Comparison of ENCODE assay signal across 8 cellular contexts in the genomic region with DNA sequence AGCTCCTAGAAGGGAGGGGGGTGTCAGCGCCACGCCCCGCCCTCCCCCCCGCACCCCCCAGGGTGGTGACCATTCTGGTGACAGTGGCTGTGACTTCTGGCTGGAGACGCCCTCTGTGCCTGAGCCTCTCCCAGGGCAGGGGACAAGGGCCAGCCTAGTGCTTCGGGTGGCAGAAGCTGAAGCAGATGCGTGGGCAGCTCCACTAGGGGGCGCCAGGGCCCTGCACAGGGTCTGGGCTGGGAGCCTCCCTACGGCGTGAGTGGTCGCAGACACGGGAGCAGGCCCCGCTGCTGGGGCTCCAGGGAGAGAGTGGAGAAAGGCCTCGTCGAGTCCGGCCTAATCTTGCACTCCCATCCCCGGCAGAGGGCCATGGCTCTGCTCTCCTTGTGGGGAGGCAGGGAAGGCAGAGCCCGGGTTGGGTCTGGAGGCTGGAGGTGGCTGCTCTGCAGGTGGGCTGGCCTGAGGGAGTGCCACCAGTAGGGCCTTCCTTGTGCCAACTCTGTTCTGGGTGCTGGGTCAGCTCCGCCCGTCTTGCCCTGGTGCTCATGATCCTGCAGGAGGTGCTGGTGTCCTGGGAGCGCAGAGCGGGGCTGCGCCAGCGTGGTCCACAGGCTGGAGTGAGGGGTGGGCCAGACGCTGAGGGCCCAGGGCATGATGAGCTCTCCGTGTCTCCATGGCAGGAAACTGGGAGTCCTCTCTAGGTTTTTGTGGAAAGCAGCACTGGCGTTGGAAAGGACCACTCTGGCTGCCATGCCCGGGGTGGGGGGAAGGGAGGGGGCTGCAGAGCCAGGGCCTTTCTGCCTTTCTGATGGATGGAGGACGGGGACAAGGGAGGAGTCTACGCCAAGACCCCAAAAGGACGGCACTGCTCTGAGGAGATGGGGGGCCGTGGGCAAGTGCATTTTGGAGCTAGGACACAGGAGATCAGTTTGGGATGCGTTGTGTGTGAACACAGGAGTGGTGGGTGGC. TPM values are rescaled to one million over a fixed set of nuclear protein-coding genes. Genes with fewer than 3 reads are reported as not detected.
DNase-seq lines count a peak whose midpoint lies in the region; ATAC-seq, FAIRE-seq and TF ChIP-seq lines count a peak whose summit lies in the region.

No MANE protein-coding gene starts in this region.

- H3F3A ChIP-seq in GM23248 (ENCODE audit: insufficient read depth) (no peaks in the 10 kb centered on the region), PC-9 (ENCODE audit: insufficient read depth, low read depth) (peaks cover 6% of the 10 kb centered on the region; the same call in 1 of the 2 replicates)

- H3K27me3 ChIP-seq in A673 (replicated peaks; ENCODE audit: insufficient read depth, low read depth, low read length, poor library complexity) = no peaks in the 10 kb centered on the region
- H3K27me3 ChIP-seq in GM23248 (replicated peaks; ENCODE audit: insufficient read depth) = no peaks in the 10 kb centered on the region
- H3K27me3 ChIP-seq in PC-9 (ENCODE audit: insufficient read depth, low read depth) = no peaks in the 10 kb centered on the region
- no peaks in the 10 kb centered on the region for H3K27me3 ChIP-seq in gastroesophageal sphincter
- no peaks in the 10 kb centered on the region for H3K27me3 ChIP-seq in small intestine (ENCODE audit: control insufficient read depth in 2 of 2, insufficient read depth in 2 of 2, low read length in 2 of 2)

- FAIRE-seq in small intestine (lab: Jason Lieb, UNC) = no peak

- CTCF ChIA-PET in A673 (lab: Charles Lee) (interaction anchor here (0.5 to 4.1 kb wide), 7 partner anchors 10 to 1151 kb away, joined by 3 to 23 read pairs (median 4); no protein-coding TSS in a partner anchor), PC-9 (lab: Charles Lee) (interaction anchor here (0.6 to 3.2 kb wide), 11 partner anchors 18 to 305 kb away, joined by 3 to 18 read pairs (median 5); a partner anchor contains a TSS)

- DNase-seq in A673 (ENCODE audit: low spot score) (peak; percentile 72), GM23248 (peak; percentile 61), PC-9 (peak in 1 of 2 experiments; percentile 58), small intestine (peak; percentile 72), omental fat pad (ENCODE audit: low spot score) (no peak)
- peak; percentile 82 to 85 for DNase-seq in activated T-cell treated with anti-CD3 and anti-CD28 coated beads, Interleukin-2, amount 50 U/mL, for 48 hours

- intact Hi-C loops in A673 (cut with micrococcal nuclease; ENCODE audit: unreplicated experiment) = loop anchor here (5.0 kb wide), 1 partner anchor 63 kb away; no protein-coding TSS in a partner anchor
- intact Hi-C loops in PC-9 (cut with micrococcal nuclease; ENCODE audit: unreplicated experiment) = loop anchor here (5.0 kb wide), 1 partner anchor 338 kb away; a partner anchor contains a TSS

- H4K20me1 ChIP-seq in GM23248 (ENCODE audit: insufficient read depth) (no peaks in the 10 kb centered on the region), PC-9 (ENCODE audit: insufficient read depth) (peaks cover 5% of the 10 kb centered on the region; the same call in 1 of the 2 replicates)

- H3K79me2 ChIP-seq in GM23248 (ENCODE audit: insufficient read depth) (no peaks in the 10 kb centered on the region), PC-9 (ENCODE audit: low read depth) (peaks cover 11% of the 10 kb centered on the region; the same call in 1 of the 2 replicates)

- peaks cover 21% of the 10 kb centered on the region for H3K4me1 ChIP-seq in A673 (ENCODE audit: insufficient read depth, low read length, poor library complexity, severe bottlenecking)
- peaks cover 5% of the 10 kb centered on the region; the same call in 1 of the 2 replicates for H3K4me1 ChIP-seq in GM23248 (ENCODE audit: insufficient read depth)
- H3K4me1 ChIP-seq in PC-9 (replicated peaks; ENCODE audit: insufficient read depth) = peaks cover 6% of the 10 kb centered on the region; the same call in 1 of the 2 replicates
- peaks cover 0 to 49% (median 25%) of the 10 kb centered on the region in 3 donors for H3K4me1 ChIP-seq in gastroesophageal sphincter
- peaks cover 2 to 5% of the 10 kb centered on the region in 2 donors for H3K4me1 ChIP-seq in small intestine (ENCODE audit: control insufficient read depth in 2 of 2, insufficient read depth in 1 of 2, low read depth in 1 of 2, low read length in 1 of 2)

- no peak overlapping the region for H3K9ac ChIP-seq in GM23248

- no peak for ATAC-seq in gastroesophageal sphincter
- no peak for ATAC-seq in GM19397 (IDR thresholded peaks at IDR 0.05; ENCODE audit: unreplicated experiment)
- ATAC-seq in omental fat pad (ENCODE audit: low FRiP score) = no peak

- H2AFZ ChIP-seq in GM23248 = no peak overlapping the region
- no peak overlapping the region for H2AFZ ChIP-seq in PC-9

- TF ChIP-seq CTCF in A673 (conservative IDR thresholded peaks at IDR 0.05; ENCODE audit: low read depth, low read length) (peak; percentile 90), PC-9 (conservative IDR thresholded peaks at IDR 0.05) (peak; percentile 72), gastroesophageal sphincter (IDR thresholded peaks at IDR 0.05) (peak in 3 of 4 experiments; percentile 44 to 75 (median 54)), omental fat pad (IDR thresholded peaks at IDR 0.05) (peak in 1 of 3 donors; percentile 16)

- TF ChIP-seq EP300 in gastroesophageal sphincter (IDR thresholded peaks at IDR 0.05) = no peak

- no peak overlapping the region for H3K27ac ChIP-seq in A673 (ENCODE audit: low read depth, low read length, poor library complexity, severe bottlenecking)
- no peak overlapping the region for H3K27ac ChIP-seq in GM23248
- H3K27ac ChIP-seq in PC-9 = no peak overlapping the region
- H3K27ac ChIP-seq in gastroesophageal sphincter = no peak overlapping the region
- H3K27ac ChIP-seq in small intestine (ENCODE audit: low read depth in 1 of 2, low read length in 1 of 2) = no peak overlapping the region

- 65% methylated on average over 33 of the region's 33 CpGs for WGBS in GM23248 (ENCODE audit: low coverage in 1 of 2, low lambda C conversion rate in 2 of 2, missing lambda C conversion rate in 2 of 2), 2 experiments
- WGBS in gastroesophageal sphincter (ENCODE audit: low coverage in 1 of 2), 2 donors = 71% methylated on average over 5 of the region's 33 CpGs; no CpG with 5 or more reads in 1 of the 2 donors
- WGBS in small intestine, 3 donors = 43 to 59% (median 55%) methylated on average over 33 of the region's 33 CpGs

- POLR2A ChIA-PET in A673 (lab: Charles Lee; ENCODE audit: low non-redundant PET) (no interaction called here), PC-9 (lab: Charles Lee; ENCODE audit: unreplicated experiment) (interaction anchor here (0.7 kb wide), 1 partner anchor 11 kb away, joined by 13 read pairs; no protein-coding TSS in a partner anchor)

- H3K9me2 ChIP-seq in GM23248 (ENCODE audit: insufficient read depth) (no peaks in the 10 kb centered on the region), PC-9 (ENCODE audit: insufficient read depth) (no peaks in the 10 kb centered on the region)

- no peak overlapping the region for H3K4me3 ChIP-seq in A673 (ENCODE audit: low read depth, low read length, poor library complexity, severe bottlenecking)
- no peak overlapping the region for H3K4me3 ChIP-seq in GM23248
- no peak overlapping the region for H3K4me3 ChIP-seq in PC-9
- no peak overlapping the region for H3K4me3 ChIP-seq in gastroesophageal sphincter
- H3K4me3 ChIP-seq in small intestine (ENCODE audit: low read depth in 1 of 2, low read length in 2 of 2) = no peak overlapping the region

- no peak overlapping the region for H3K4me2 ChIP-seq in GM23248 (ENCODE audit: unreplicated experiment)
- H3K4me2 ChIP-seq in PC-9 = peak overlapping the region; percentile 89; the same call in 1 of the 2 replicates

- in situ Hi-C loops in GM23248 (cut with MboI) = no loop called here

- BruUV-seq in A673 (replicated peaks; lab: Mats Ljungman, UMichigan) (no TSS peak), PC-9 (replicated peaks; lab: Mats Ljungman, UMichigan) (no TSS peak)

- H3K36me3 ChIP-seq in A673 (ENCODE audit: insufficient read depth, low read length, poor library complexity, severe bottlenecking) = peaks cover 8% of the 10 kb centered on the region
- H3K36me3 ChIP-seq in GM23248 (ENCODE audit: low read depth) = no peaks in the 10 kb centered on the region
- H3K36me3 ChIP-seq in PC-9 (ENCODE audit: low read depth) = no peaks in the 10 kb centered on the region
- peaks cover 0 to 28% of the 10 kb centered on the region in 2 donors for H3K36me3 ChIP-seq in gastroesophageal sphincter
- H3K36me3 ChIP-seq in small intestine (ENCODE audit: control insufficient read depth in 2 of 2, insufficient read depth in 2 of 2, low read length in 2 of 2) = no peaks in the 10 kb centered on the region

- no peak for TF ChIP-seq POLR2A in gastroesophageal sphincter (IDR thresholded peaks at IDR 0.05)

- H3K9me3 ChIP-seq in A673 (ENCODE audit: low read depth, low read length, poor library complexity, severe bottlenecking) (no peaks in the 10 kb centered on the region), GM23248 (ENCODE audit: low read depth) (no peaks in the 10 kb centered on the region), PC-9 (ENCODE audit: insufficient read depth, low read depth) (no peaks in the 10 kb centered on the region), gastroesophageal sphincter (no peaks in the 10 kb centered on the region), small intestine (ENCODE audit: control insufficient read depth, low read depth) (no peaks in the 10 kb centered on the region)

RNA-seq across cellular contexts. Expression of a gene that starts 2.5 kb away (rescaled TPM):
- 153 and 165 TPM in 2 replicates for total RNA-seq in A673 (2021)
- 43.9 and 68.8 TPM in 2 replicates for total RNA-seq in GM23248 (2014; rRNA removed; shearing (Covaris generic))
- 65.2 and 68.6 TPM in 2 replicates for polyA plus RNA-seq in GM23248 (2016; fragmentation: Nextera tagmentation; extraction: Ambion mirVana)
- 115 and 132 TPM in 2 replicates for total RNA-seq in PC-9 (2021)
- 100 to 1,000 TPM in 1 of 4 donors, 10 to 100 TPM in 3; 65.3 to 110 (median 78.8) TPM for total RNA-seq in gastroesophageal sphincter
- 100 to 1,000 TPM; 118 to 241 (median 126) TPM for polyA plus RNA-seq in small intestine
- total RNA-seq in omental fat pad = 10 to 100 TPM; 41.1 to 77.2 (median 59.8) TPM

RNA-seq across cellular contexts. Expression of a gene that starts 2.9 kb away (rescaled TPM):
- total RNA-seq in A673 (2021) (34.3 and 37.8 TPM in 2 replicates), PC-9 (2021) (41.5 and 42.6 TPM in 2 replicates), gastroesophageal sphincter (10 to 100 TPM in 2 of 4 donors, 1 to 10 TPM in 2; 4.4 to 16.3 (median 12.4) TPM), omental fat pad (10 to 100 TPM in 1 of 4 donors, 1 to 10 TPM in 3; 4.7 to 12.3 (median 5.6) TPM)
- 14.8 and 15.3 TPM in 2 replicates for total RNA-seq in GM23248 (2014; rRNA removed; shearing (Covaris generic))
- polyA plus RNA-seq in GM23248 (2016; fragmentation: Nextera tagmentation; extraction: Ambion mirVana) (4.4 and 4.5 TPM in 2 replicates), small intestine (10 to 100 TPM; 10.8 to 26.7 (median 18.6) TPM)

RNA-seq across cellular contexts. Expression of a gene that starts 11.3 kb away (rescaled TPM):
- total RNA-seq in A673 (2021) = 24.8 and 42.0 TPM in 2 replicates
- total RNA-seq in GM23248 (2014; rRNA removed; shearing (Covaris generic)) = 5.4 and 7.9 TPM in 2 replicates
- polyA plus RNA-seq in GM23248 (2016; fragmentation: Nextera tagmentation; extraction: Ambion mirVana) = 1.3 and 1.8 TPM in 2 replicates
- total RNA-seq in PC-9 (2021) = 32.3 and 41.6 TPM in 2 replicates
- 1 to 10 TPM in 1 of 4 donors, under 1 TPM in 2, not detected in 1; 0.50 to 6.9 (median 0.54) TPM for total RNA-seq in gastroesophageal sphincter
- 10 to 100 TPM in 1 of 3 donors, 1 to 10 TPM in 1, under 1 TPM in 1; 0.81 to 11.2 (median 4.7) TPM for polyA plus RNA-seq in small intestine
- 10 to 100 TPM in 3 of 4 donors, 1 to 10 TPM in 1; 7.9 to 25.1 (median 12.0) TPM for total RNA-seq in omental fat pad

RNA-seq across cellular contexts. Expression of a gene that starts 17.3 kb away (rescaled TPM):
- total RNA-seq in A673 (2021) (140 and 191 TPM in 2 replicates), PC-9 (2021) (120 and 129 TPM in 2 replicates), gastroesophageal sphincter (100 to 1,000 TPM in 2 of 4 donors, 10 to 100 TPM in 2; 70.7 to 140 (median 108) TPM), omental fat pad (100 to 1,000 TPM; 190 to 327 (median 225) TPM)
- total RNA-seq in GM23248 (2014; rRNA removed; shearing (Covaris generic)) = 75.8 and 83.5 TPM in 2 replicates
- polyA plus RNA-seq in GM23248 (2016; fragmentation: Nextera tagmentation; extraction: Ambion mirVana) (69.9 and 70.2 TPM in 2 replicates), small intestine (100 to 1,000 TPM; 103 to 147 (median 121) TPM)

RNA-seq across cellular contexts. Expression of a gene that starts 31.4 kb away (rescaled TPM):
- total RNA-seq in A673 (2021) (31.5 and 39.4 TPM in 2 replicates), PC-9 (2021) (40.4 and 49.1 TPM in 2 replicates), gastroesophageal sphincter (10 to 100 TPM; 28.8 to 48.2 (median 34.3) TPM), omental fat pad (10 to 100 TPM; 20.2 to 51.3 (median 32.0) TPM)
- 59.8 and 61.2 TPM in 2 replicates for total RNA-seq in GM23248 (2014; rRNA removed; shearing (Covaris generic))
- polyA plus RNA-seq in GM23248 (2016; fragmentation: Nextera tagmentation; extraction: Ambion mirVana) (10.6 and 11.8 TPM in 2 replicates), small intestine (10 to 100 TPM; 35.4 to 43.8 (median 40.0) TPM)
